Comparison of ENCODE assay signal across 1 cellular context in genomic region chr14:30564868-30565248, GRCh38.
A peak's percentile ranks its signal among the peaks of the same experiment; 100 is the strongest.
TF ChIP-seq lines count a peak whose summit lies in the region.

No MANE protein-coding gene starts in this region.

TF ChIP-seq in HEK293, 187 proteins besides CTCF, POLR2A, EP300 and RAD21:
- TF ChIP-seq ZSCAN4 (tag by site-specific recombination; IDR thresholded peaks at IDR 0.05) (no peak), PRDM6 (tag by site-specific recombination; IDR thresholded peaks at IDR 0.05) (0 out of 2 replicates have a peak, but pooled peaks have one; percentile 2)
